13 cellular contexts compared by ENCODE assay signal in genomic region chr14:92963301-92964123, GRCh38. TPM values are rescaled to one million over a fixed set of nuclear protein-coding genes. Genes with fewer than 3 reads are reported as not detected.
DNase-seq lines count a peak whose midpoint lies in the region; ATAC-seq, FAIRE-seq and TF ChIP-seq lines count a peak whose summit lies in the region.
"Had no signal": no experiment of that assay in that cellular context is flagged by ENCODE, and none has a peak within 500 bp of the region (broad histone marks: within the 10 kb centered on the region; RNA-seq: fewer than 3 reads in every experiment).

No MANE protein-coding gene starts in this region.

- no peaks in the 10 kb centered on the region for H3K27me3 Mint-ChIP-seq in naive thymus-derived CD8-positive, alpha-beta T cell
- H3K27me3 Mint-ChIP-seq: naive B cell had no signal

- peak overlapping the region; percentile 65 to 81 for H3K27ac ChIP-seq in A549
- no peak overlapping the region for H3K27ac ChIP-seq in PC-3 (ENCODE audit: low read length)
- H3K27ac ChIP-seq in gastroesophageal sphincter = peak overlapping the region; percentile 50 to 83 (median 82)

- peaks cover 0 to 4% (median 0%) of the 10 kb centered on the region in 9 donors for H3K9me3 Mint-ChIP-seq in naive thymus-derived CD8-positive, alpha-beta T cell

- ATAC-seq in A549 (no peak), PC-3 (peak; percentile 23; the same call in 1 of the 2 replicates), gastroesophageal sphincter (peak; percentile 44)
- ATAC-seq in naive thymus-derived CD8-positive, alpha-beta T cell = no peak

- BruUV-seq in PC-3 (replicated peaks; lab: Mats Ljungman, UMichigan) = no TSS peak

- intact Hi-C loops in PC-3 (cut with micrococcal nuclease) = loop anchor here (5.0 kb wide), 1 partner anchor 79 kb away; no protein-coding TSS in a partner anchor

- no peaks in the 10 kb centered on the region for H4K20me1 ChIP-seq in PC-3 (ENCODE audit: low read length)

- peaks cover 4 to 36% (median 5%) of the 10 kb centered on the region in 3 donors for H3K36me3 Mint-ChIP-seq in naive thymus-derived CD8-positive, alpha-beta T cell

- TF ChIP-seq EP300 in A549 (IDR thresholded peaks at IDR 0.05) = peak in 1 of 2 experiments; percentile 15; a peak in 1 of 5 replicates
- TF ChIP-seq EP300 in gastroesophageal sphincter (IDR thresholded peaks at IDR 0.05) = no peak

- no peak overlapping the region for H2AFZ ChIP-seq in PC-3 (ENCODE audit: low read length)

- no peaks in the 10 kb centered on the region for H3K9me3 ChIP-seq in A549
- H3K9me3 ChIP-seq in PC-3 (ENCODE audit: low read length) = no peaks in the 10 kb centered on the region
- no peaks in the 10 kb centered on the region for H3K9me3 ChIP-seq in gastroesophageal sphincter

- DNase-seq in A549 (ENCODE audit: low read depth in 1 of 2, low spot score in 1 of 2) (no peak), PC-3 (no peak), medulla oblongata (ENCODE audit: extremely low spot score) (no peak), GM20000 (ENCODE audit: low spot score) (no peak)
- DNase-seq in naive thymus-derived CD8-positive, alpha-beta T cell = no peak
- DNase-seq in activated CD8-positive, alpha-beta memory T cell treated with anti-CD3 and anti-CD28 coated beads for 24 hours = no peak
- no peak for DNase-seq in activated CD4-positive, alpha-beta T cell treated with anti-CD3 and anti-CD28 coated beads for 1 hour
- DNase-seq: activated T-cell treated with anti-CD3 and anti-CD28 coated beads, Interleukin-2, amount 50 U/mL, for 48 hours; cerebellar nuclear complex; naive B cell; NCI-H524 treated with DMSO at 0.1 percent for 48 hours had no signal

- H3K4me1 ChIP-seq in A549 (peaks cover 49% of the 10 kb centered on the region), PC-3 (ENCODE audit: insufficient read depth, low read length) (peaks cover 22% of the 10 kb centered on the region), gastroesophageal sphincter (peaks cover 12 to 57% (median 15%) of the 10 kb centered on the region in 3 donors)

- H3K27ac Mint-ChIP-seq in naive thymus-derived CD8-positive, alpha-beta T cell = peak overlapping the region in 7 of 10 donors; percentile 42 to 93 (median 80)

- WGBS in A549 (ENCODE audit: missing lambda C conversion rate) = 83% methylated on average over 14 of the region's 14 CpGs
- 51 to 53% methylated on average over 9 to 14 of the region's 14 CpGs for WGBS in gastroesophageal sphincter (ENCODE audit: low coverage in 1 of 2), 2 donors

- no peak overlapping the region for H3K9ac ChIP-seq in PC-3 (ENCODE audit: low read length)

- H3K4me1 Mint-ChIP-seq in naive thymus-derived CD8-positive, alpha-beta T cell = peaks cover 10 to 21% (median 18%) of the 10 kb centered on the region in 4 donors

- no peaks in the 10 kb centered on the region for H3K9me2 ChIP-seq in PC-3 (replicated peaks; ENCODE audit: low read length)

- H3K4me3 ChIP-seq in A549 (no peak overlapping the region), PC-3 (ENCODE audit: low read length) (no peak overlapping the region), gastroesophageal sphincter (no peak overlapping the region)

- no peak for TF ChIP-seq RAD21 in A549 (conservative IDR thresholded peaks at IDR 0.05 in 1 of 2, IDR thresholded peaks at IDR 0.05 in 1 of 2)

- CTCF ChIA-PET in A549 (lab: Yijun Ruan, JAX) (interaction anchor here (0.7 to 11.9 kb wide), 6 partner anchors 11 to 178 kb away, joined by 3 to 96 read pairs (median 6); partner anchors contain the start of gene ITPK1), PC-3 (lab: Charles Lee) (no interaction called here)

- FAIRE-seq in A549 (lab: Jason Lieb, UNC) = no peak

- TF ChIP-seq POLR2A in A549 (IDR thresholded peaks at IDR 0.05; ENCODE audit: low read length) (no peak), gastroesophageal sphincter (IDR thresholded peaks at IDR 0.05) (no peak)

- H3K4me3 Mint-ChIP-seq in naive thymus-derived CD8-positive, alpha-beta T cell = no peak overlapping the region

- H3F3A ChIP-seq in PC-3 (ENCODE audit: low read length, unreplicated experiment) = no peaks in the 10 kb centered on the region

- H3K4me2 ChIP-seq in A549 (peak overlapping the region; percentile 32), PC-3 (ENCODE audit: low read length) (peak overlapping the region; percentile 22; the same call in 1 of the 2 replicates)

- POLR2A ChIA-PET in A549 (lab: Yijun Ruan, JAX) (no interaction called here), PC-3 (lab: Charles Lee; ENCODE audit: unreplicated experiment) (no interaction called here)
- POLR2A ChIA-PET in naive thymus-derived CD8-positive, alpha-beta T cell (lab: Charles Lee) = no interaction called here

- H3K36me3 ChIP-seq in PC-3 (ENCODE audit: low read depth, low read length) (no peaks in the 10 kb centered on the region; the same call in 1 of the 2 replicates), gastroesophageal sphincter (peaks cover 0 to 42% of the 10 kb centered on the region in 2 donors)

- H3K79me2 ChIP-seq in PC-3 (ENCODE audit: low read length) = 0 out of 2 replicates have a peak, but pooled peaks cover 3% of the 10 kb centered on the region

- TF ChIP-seq CTCF in A549 (IDR thresholded peaks at IDR 0.05) (no peak), PC-3 (conservative IDR thresholded peaks at IDR 0.05; ENCODE audit: low read depth, low read length) (no peak), gastroesophageal sphincter (IDR thresholded peaks at IDR 0.05) (no peak), GM20000 (IDR thresholded peaks at IDR 0.05; ENCODE audit: extremely low read depth, missing control alignments) (no peak)

- H3K27me3 ChIP-seq in PC-3 (ENCODE audit: low read length) = no peaks in the 10 kb centered on the region
- H3K27me3 ChIP-seq in gastroesophageal sphincter = no peaks in the 10 kb centered on the region

TF ChIP-seq in A549, 52 proteins besides CTCF, POLR2A, EP300 and RAD21:
- TF ChIP-seq BHLHE40 (IDR thresholded peaks at IDR 0.05; ENCODE audit: low read depth, low read length) (no peak), TFCP2L1 (CRISPR knock-in tag; IDR thresholded peaks at IDR 0.05) (no peak)
TF ChIP-seq in A549: peak in this region for 0.

RNA-seq across cellular contexts. Expression of gene CHGA, which starts 40.6 kb away (rescaled TPM):
- polyA plus RNA-seq in A549 (2011; rRNA removed) (0.11 and 0.32 TPM in 2 replicates), A549 (2017; fragmentation: RNase III; extraction: RNeasy Plus Mini Kit Qiagen cat#74134 plus additional on column Dnase treatment) (0.61 to 0.73 TPM (median 0.70 TPM) in 3 replicates)
- polyA plus RNA-seq in A549 (2012; cell fraction: cytosol; rRNA removed) = 0.44 and 0.45 TPM in 2 replicates
- polyA plus RNA-seq in A549 (2012; cell fraction: nucleus; rRNA removed) = 0.83 and 0.94 TPM in 2 replicates
- polyA minus RNA-seq in A549 (2011; rRNA and poly(A)+ RNA removed) = not detected in 2 replicates
- total RNA-seq in PC-3 (2014; rRNA removed) (not detected in 2 replicates), gastroesophageal sphincter (1 to 10 TPM in 3 of 4 donors, not detected in 1; 1.8 TPM)
- total RNA-seq in naive thymus-derived CD8-positive, alpha-beta T cell = not detected
- under 1 TPM in 1 of 3 donors, not detected in 2; 0.46 TPM for polyA plus RNA-seq in naive thymus-derived CD8-positive, alpha-beta T cell
- total RNA-seq: fibroblast of lung had no signal
- polyA plus RNA-seq: fibroblast of lung had no signal

Comparison
In these comparisons a context has a peak if more than half of its experiments do, and no peak if none do; other contexts are left out.
1. ATAC-seq: peak in PC-3 (single experiment) and gastroesophageal sphincter (single experiment); none in A549 (0 of 2) and naive thymus-derived CD8-positive, alpha-beta T cell (0 of 2).